17 cellular contexts compared by ENCODE assay signal in the genomic region with DNA sequence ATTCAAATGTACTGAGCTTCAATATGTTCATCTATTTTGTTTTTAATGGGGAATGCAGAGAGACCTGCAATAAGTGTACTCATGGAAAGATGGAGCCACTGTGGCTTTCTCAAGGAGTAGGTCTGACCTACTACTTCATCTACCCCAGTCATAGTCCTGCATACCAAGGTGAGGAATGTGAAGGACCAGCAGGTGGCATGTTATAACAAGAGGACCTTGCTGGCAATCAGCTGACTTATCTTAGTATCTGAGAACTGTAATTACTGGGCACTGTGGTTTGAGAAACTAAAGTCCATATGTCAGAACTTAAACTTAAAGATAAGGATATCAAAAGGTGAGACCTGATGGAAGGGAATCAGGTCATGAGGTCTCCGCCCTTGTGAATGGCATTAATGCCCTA.
DNase-seq lines count a peak whose midpoint lies in the region; ATAC-seq, FAIRE-seq and TF ChIP-seq lines count a peak whose summit lies in the region.
"Had no signal": no experiment of that assay in that cellular context is flagged by ENCODE, and none has a peak within 500 bp of the region (broad histone marks: within the 10 kb centered on the region; RNA-seq: fewer than 3 reads in every experiment).

No MANE protein-coding gene starts in this region.

- H3K9me2 ChIP-seq in GM23338 (ENCODE audit: insufficient read depth): no peaks in the 10 kb centered on the region

- CTCF ChIA-PET in Calu3 (lab: Charles Lee): no interaction called here
- CTCF ChIA-PET in activated CD4-positive, alpha-beta memory T cell treated with anti-CD3 and anti-CD28 coated beads for 36 hours (lab: Charles Lee): no interaction called here

- TF ChIP-seq CTCF in Calu3 (IDR thresholded peaks at IDR 0.05; ENCODE audit: unreplicated experiment) (no peak), GM23338 (conservative IDR thresholded peaks at IDR 0.05; ENCODE audit: low read depth in 2 of 2) (peak; percentile 7 to 52; a peak in 2 of 4 replicates), kidney (IDR thresholded peaks at IDR 0.05; ENCODE audit: borderline replicate concordance, extremely low read depth, insufficient read depth) (peak; percentile 19)

- H3K36me3 ChIP-seq in GM23338 (ENCODE audit: insufficient read depth) (no peaks in the 10 kb centered on the region), kidney (ENCODE audit: control insufficient read depth in 1 of 2, insufficient read depth in 2 of 2, low read length in 2 of 2) (no peaks in the 10 kb centered on the region)
- H3K36me3 ChIP-seq: colonic mucosa, SJCRH30 had no signal

- H3K27ac ChIP-seq in GM23338 (ENCODE audit: low read depth) (no peak overlapping the region), kidney (ENCODE audit: low read depth in 2 of 2, low read length in 2 of 2) (no peak overlapping the region)
- H3K27ac ChIP-seq: colonic mucosa, SJCRH30 had no signal

- H3K4me3 Mint-ChIP-seq in Calu3 (ENCODE audit: low read depth, unreplicated experiment): no peak overlapping the region
- no peak overlapping the region for H3K4me3 Mint-ChIP-seq in GM23338
- H3K4me3 Mint-ChIP-seq in activated CD4-positive, alpha-beta memory T cell treated with anti-CD3 and anti-CD28 coated beads for 36 hours: no peak overlapping the region
- H3K4me3 Mint-ChIP-seq: activated T-cell treated with anti-CD3 and anti-CD28 coated beads, Interleukin-2, amount 50 U/mL, for 24 hours; natural killer cell; stimulated activated naive CD8-positive, alpha-beta T cell treated with anti-CD3 and anti-CD28 coated beads, Interleukin-15, amount 100 ng/mL, for 72 hours had no signal

- ATAC-seq in GM23338: peak; percentile 40; the same call in 2 of the 3 replicates
- ATAC-seq in GM18511 (IDR thresholded peaks at IDR 0.05; ENCODE audit: unreplicated experiment): no peak
- ATAC-seq in HG03342 (IDR thresholded peaks at IDR 0.05; ENCODE audit: unreplicated experiment): no peak
- ATAC-seq: HCT116; natural killer cell; right cardiac atrium; stimulated activated naive CD8-positive, alpha-beta T cell treated with anti-CD3 and anti-CD28 coated beads, Interleukin-15, amount 100 ng/mL, for 72 hours had no signal

- H3K4me1 Mint-ChIP-seq in Calu3 (ENCODE audit: low read depth, unreplicated experiment) (no peaks in the 10 kb centered on the region), GM23338 (no peaks in the 10 kb centered on the region)
- no peaks in the 10 kb centered on the region for H3K4me1 Mint-ChIP-seq in activated CD4-positive, alpha-beta memory T cell treated with anti-CD3 and anti-CD28 coated beads for 36 hours (ENCODE audit: low read depth)
- H3K4me1 Mint-ChIP-seq: natural killer cell; stimulated activated naive CD8-positive, alpha-beta T cell treated with anti-CD3 and anti-CD28 coated beads, Interleukin-15, amount 100 ng/mL, for 72 hours had no signal

- H3K36me3 Mint-ChIP-seq in Calu3 (ENCODE audit: insufficient read depth, unreplicated experiment) (no peaks in the 10 kb centered on the region), GM23338 (ENCODE audit: low read depth) (no peaks in the 10 kb centered on the region)
- no peaks in the 10 kb centered on the region for H3K36me3 Mint-ChIP-seq in activated CD4-positive, alpha-beta memory T cell treated with anti-CD3 and anti-CD28 coated beads for 36 hours
- H3K36me3 Mint-ChIP-seq: natural killer cell had no signal

- H3F3A ChIP-seq in GM23338 (replicated peaks; ENCODE audit: low read depth): no peaks in the 10 kb centered on the region

- H3K79me2 ChIP-seq in GM23338 (replicated peaks; ENCODE audit: insufficient read depth): no peaks in the 10 kb centered on the region

- no peaks in the 10 kb centered on the region for H3K27me3 ChIP-seq in GM23338 (ENCODE audit: insufficient read depth)
- H3K27me3 ChIP-seq: colonic mucosa had no signal

- no peak for FAIRE-seq in kidney (lab: Jason Lieb, UNC)
- FAIRE-seq: GM12892 had no signal

- intact Hi-C loops in Calu3 (cut with micrococcal nuclease; ENCODE audit: unreplicated experiment): loop anchor here (2.0 to 10.0 kb wide), 4 partner anchors 466 to 1102 kb away; no protein-coding TSS in a partner anchor
- intact Hi-C loops in kidney (cut with DNase I): no loop called here
- intact Hi-C loops in activated CD4-positive, alpha-beta memory T cell treated with anti-CD3 and anti-CD28 coated beads for 36 hours (cut with micrococcal nuclease): no loop called here

- POLR2A ChIA-PET in activated CD4-positive, alpha-beta memory T cell treated with anti-CD3 and anti-CD28 coated beads for 36 hours (lab: Charles Lee): no interaction called here

- DNase-seq in Calu3: peak; percentile 16
- peak; percentile 42 for DNase-seq in GM23338 (ENCODE audit: low spot score)
- DNase-seq in SW480 (ENCODE audit: low spot score): peak; percentile 4
- DNase-seq in kidney: no peak
- no peak for DNase-seq in islet precursor cell
- no peak for DNase-seq in activated CD4-positive, alpha-beta memory T cell treated with anti-CD3 and anti-CD28 coated beads for 36 hours
- DNase-seq: activated T-cell treated with anti-CD3 and anti-CD28 coated beads, Interleukin-2, amount 50 U/mL, for 24 hours; colonic mucosa; natural killer cell; NCI-H1105; right cardiac atrium; stimulated activated naive CD8-positive, alpha-beta T cell treated with anti-CD3 and anti-CD28 coated beads, Interleukin-15, amount 100 ng/mL, for 72 hours had no signal

- H3K27ac Mint-ChIP-seq in Calu3 (ENCODE audit: unreplicated experiment) (no peak overlapping the region), GM23338 (no peak overlapping the region)
- H3K27ac Mint-ChIP-seq in activated CD4-positive, alpha-beta memory T cell treated with anti-CD3 and anti-CD28 coated beads for 36 hours: no peak overlapping the region
- H3K27ac Mint-ChIP-seq: activated T-cell treated with anti-CD3 and anti-CD28 coated beads, Interleukin-2, amount 50 U/mL, for 24 hours; natural killer cell; stimulated activated naive CD8-positive, alpha-beta T cell treated with anti-CD3 and anti-CD28 coated beads, Interleukin-15, amount 100 ng/mL, for 72 hours had no signal

- no peak overlapping the region for H2AFZ ChIP-seq in GM23338

- H3K4me1 ChIP-seq in GM23338 (ENCODE audit: insufficient read depth) (no peaks in the 10 kb centered on the region), kidney (ENCODE audit: control insufficient read depth in 1 of 2, insufficient read depth in 1 of 2, low read depth in 1 of 2, low read length in 2 of 2) (no peaks in the 10 kb centered on the region)
- H3K4me1 ChIP-seq: colonic mucosa, SJCRH30 had no signal

- H3K4me3 ChIP-seq in GM23338 (no peak overlapping the region), kidney (ENCODE audit: low read length in 2 of 2) (no peak overlapping the region)
- H3K4me3 ChIP-seq: colonic mucosa, SJCRH30 had no signal

- H3K4me2 ChIP-seq in GM23338: no peak overlapping the region

- H3K27me3 Mint-ChIP-seq in Calu3 (ENCODE audit: unreplicated experiment): no peaks in the 10 kb centered on the region
- peaks cover 2% of the 10 kb centered on the region for H3K27me3 Mint-ChIP-seq in GM23338 (ENCODE audit: insufficient read depth, low read depth, poor library complexity)
- no peaks in the 10 kb centered on the region for H3K27me3 Mint-ChIP-seq in activated CD4-positive, alpha-beta memory T cell treated with anti-CD3 and anti-CD28 coated beads for 36 hours
- H3K27me3 Mint-ChIP-seq: activated T-cell treated with anti-CD3 and anti-CD28 coated beads, Interleukin-2, amount 50 U/mL, for 24 hours; stimulated activated naive CD8-positive, alpha-beta T cell treated with anti-CD3 and anti-CD28 coated beads, Interleukin-15, amount 100 ng/mL, for 72 hours had no signal

- no peaks in the 10 kb centered on the region for H3K9me3 ChIP-seq in kidney (ENCODE audit: control insufficient read depth in 1 of 2, low read length in 2 of 2)
- H3K9me3 ChIP-seq: colonic mucosa, SJCRH30 had no signal

- no peaks in the 10 kb centered on the region for H4K20me1 ChIP-seq in GM23338 (replicated peaks; ENCODE audit: insufficient read depth)

- H3K9me3 Mint-ChIP-seq in Calu3 (ENCODE audit: low read depth, unreplicated experiment): no peaks in the 10 kb centered on the region
- H3K9me3 Mint-ChIP-seq in GM23338: no peaks in the 10 kb centered on the region; the same call in 2 of the 3 replicates
- H3K9me3 Mint-ChIP-seq in activated CD4-positive, alpha-beta memory T cell treated with anti-CD3 and anti-CD28 coated beads for 36 hours: peaks cover 2% of the 10 kb centered on the region
- H3K9me3 Mint-ChIP-seq: activated T-cell treated with anti-CD3 and anti-CD28 coated beads, Interleukin-2, amount 50 U/mL, for 24 hours; stimulated activated naive CD8-positive, alpha-beta T cell treated with anti-CD3 and anti-CD28 coated beads, Interleukin-15, amount 100 ng/mL, for 72 hours had no signal

- no TSS peak for BruUV-seq in Calu3 (replicated peaks; lab: Mats Ljungman, UMichigan)

- H3K9ac ChIP-seq in kidney (ENCODE audit: low read length in 2 of 2): no peak overlapping the region

TF ChIP-seq in GM23338, 12 proteins besides CTCF, POLR2A, EP300 and RAD21 (continues in another document):
- TF ChIP-seq POLR2AphosphoS5 (IDR thresholded peaks at IDR 0.05; ENCODE audit: low read depth) (no peak), REST (IDR thresholded peaks at IDR 0.05; ENCODE audit: unreplicated experiment) (no peak), EZH2 (IDR thresholded peaks at IDR 0.05; ENCODE audit: low read depth, unreplicated experiment) (no peak), ZNF114 (CRISPR knock-in tag; IDR thresholded peaks at IDR 0.05) (no peak)

Comparison
In these comparisons a context has a peak if more than half of its experiments do, and no peak if none do; other contexts are left out.
1. DNase-seq: peak in Calu3 (single experiment), GM23338 (single experiment) and SW480 (single experiment); none in kidney (single experiment), islet precursor cell (single experiment) and activated CD4-positive, alpha-beta memory T cell treated with anti-CD3 and anti-CD28 coated beads for 36 hours (single experiment).